38 cellular contexts compared by ENCODE assay signal in genomic region chr10:121270906-121271305, GRCh38.
"Had no signal": no experiment of that assay in that cellular context is flagged by ENCODE, and none has a peak within 500 bp of the region (broad histone marks: within the 10 kb centered on the region; RNA-seq: fewer than 3 reads in every experiment).

No MANE protein-coding gene starts in this region.

- H3K9me3 Mint-ChIP-seq: activated naive CD4-positive, alpha-beta T cell treated with anti-CD3 and anti-CD28 coated beads for 36 hours; activated naive CD8-positive, alpha-beta T cell treated with anti-CD3 and anti-CD28 coated beads for 36 hours; activated naive CD8-positive, alpha-beta T cell treated with anti-CD3 and anti-CD28 coated beads, Interleukin-2, amount 10 ng/mL, durations not matched to agents 7 days and 5 days; activated T-cell treated with anti-CD3 and anti-CD28 coated beads, Interleukin-2, amount 50 U/mL, for 24 hours; activated T-helper 1 cell treated with anti-CD3 and anti-CD28 coated beads, Interleukin-12 subunit alpha, Interleukin-12 subunit beta, Interleukin-2, Interleukin-4 antibody, amounts not matched to agents 30 ng/mL and 10 ng/mL and 1 ng/mL, durations not matched to agents 14 hours and 24 hours and 36 hours; activated T-helper 2 cell treated with anti-CD3 and anti-CD28 coated beads, Interferon-gamma antibody, Interleukin-2, Interleukin-4, amounts not matched to agents 10 μg/mL and 5 μg/mL and 100 μg/mL, durations not matched to agents 14 hours and 24 hours and 36 hours had no signal

- H3K27me3 Mint-ChIP-seq: activated naive CD4-positive, alpha-beta T cell treated with anti-CD3 and anti-CD28 coated beads, Interleukin-2, amount 10 ng/mL, durations not matched to agents 7 days and 5 days; activated naive CD4-positive, alpha-beta T cell treated with anti-CD3 and anti-CD28 coated beads, Interleukin-2, amount 50 U/mL, for 24 hours; activated naive CD8-positive, alpha-beta T cell; activated naive CD8-positive, alpha-beta T cell treated with anti-CD3 and anti-CD28 coated beads, Interleukin-2, amount 10 ng/mL, durations not matched to agents 7 days and 5 days; activated T-cell treated with anti-CD3 and anti-CD28 coated beads, Interleukin-2, amount 50 U/mL, for 24 hours had no signal

- H3K4me1 ChIP-seq: adrenal gland, ascending aorta, body of pancreas, breast epithelium had no signal

- H3K27me3 ChIP-seq: adrenal gland, ascending aorta, body of pancreas, brain microvascular endothelial cell had no signal

- H3K36me3 ChIP-seq: adrenal gland, ascending aorta, brain microvascular endothelial cell, breast epithelium, cardiac muscle cell had no signal

- ATAC-seq: activated naive CD4-positive, alpha-beta T cell treated with anti-CD3 and anti-CD28 coated beads, Interleukin-2, amount 50 U/mL, for 72 hours; activated naive CD8-positive, alpha-beta T cell treated with anti-CD3 and anti-CD28 coated beads, Interleukin-2, amount 50 U/mL, for 24 hours; activated T-cell treated with anti-CD3 and anti-CD28 coated beads, Interleukin-2, amount 50 U/mL, for 4 hours; activated T-cell treated with anti-CD3 and anti-CD28 coated beads, Interleukin-2, amount 50 U/mL, for 72 hours; activated T-helper 17 cell treated with anti-CD3 and anti-CD28 coated beads, Interleukin-2, amount 50 U/mL, for 72 hours; body of pancreas had no signal

- H3K36me3 Mint-ChIP-seq: activated naive CD4-positive, alpha-beta T cell treated with anti-CD3 and anti-CD28 coated beads, Interleukin-2, amount 10 ng/mL, durations not matched to agents 7 days and 5 days; activated naive CD4-positive, alpha-beta T cell treated with anti-CD3 and anti-CD28 coated beads, Interleukin-2, amount 50 U/mL, for 24 hours; activated naive CD8-positive, alpha-beta T cell; activated naive CD8-positive, alpha-beta T cell treated with anti-CD3 and anti-CD28 coated beads for 36 hours; activated naive CD8-positive, alpha-beta T cell treated with anti-CD3 and anti-CD28 coated beads, Interleukin-2, amount 10 ng/mL, durations not matched to agents 7 days and 5 days; brain had no signal

- H3K4me3 Mint-ChIP-seq: activated naive CD4-positive, alpha-beta T cell treated with anti-CD3 and anti-CD28 coated beads for 36 hours; activated naive CD4-positive, alpha-beta T cell treated with anti-CD3 and anti-CD28 coated beads, Interleukin-2, amount 10 ng/mL, durations not matched to agents 7 days and 5 days; activated naive CD4-positive, alpha-beta T cell treated with anti-CD3 and anti-CD28 coated beads, Interleukin-2, amount 50 U/mL, for 24 hours; activated naive CD8-positive, alpha-beta T cell; activated naive CD8-positive, alpha-beta T cell treated with anti-CD3 and anti-CD28 coated beads for 36 hours; activated naive CD8-positive, alpha-beta T cell treated with anti-CD3 and anti-CD28 coated beads, Interleukin-2, amount 10 ng/mL, durations not matched to agents 7 days and 5 days; activated naive CD8-positive, alpha-beta T cell treated with anti-CD3 and anti-CD28 coated beads, Interleukin-2, amount 50 U/mL, for 24 hours; activated T-cell treated with anti-CD3 and anti-CD28 coated beads, Interleukin-2, amount 50 U/mL, for 24 hours; activated T-cell treated with anti-CD3 and anti-CD28 coated beads, Interleukin-2, amount 50 U/mL, for 4 hours; activated T-cell treated with anti-CD3 and anti-CD28 coated beads, Interleukin-2, amount 50 U/mL, for 72 hours; activated T-helper 1 cell treated with anti-CD3 and anti-CD28 coated beads, Interleukin-12 subunit alpha, Interleukin-12 subunit beta, Interleukin-2, Interleukin-4 antibody, amounts not matched to agents 30 ng/mL and 10 ng/mL and 1 ng/mL, durations not matched to agents 14 hours and 24 hours and 36 hours; activated T-helper 17 cell treated with anti-CD3 and anti-CD28 coated beads, Interleukin-2, amount 50 U/mL, for 72 hours; brain; central memory CD8-positive, alpha-beta T cell had no signal

- DNase-seq: activated effector memory CD4-positive, alpha-beta T cell treated with anti-CD3 and anti-CD28 coated beads, Interleukin-2, amount 50 U/mL, for 16 hours; activated effector memory CD4-positive, alpha-beta T cell treated with Interleukin-2 at 50 U/mL for 16 hours; activated gamma-delta T cell; activated gamma-delta T cell treated with Interleukin-2 at 50 U/mL for 16 hours; activated naive CD4-positive, alpha-beta T cell; activated naive CD4-positive, alpha-beta T cell treated with anti-CD3 and anti-CD28 coated beads for 36 hours; activated naive CD4-positive, alpha-beta T cell treated with anti-CD3 and anti-CD28 coated beads, Interleukin-2, amount 10 ng/mL, durations not matched to agents 7 days and 5 days; activated naive CD4-positive, alpha-beta T cell treated with anti-CD3 and anti-CD28 coated beads, Interleukin-2, amount 50 U/mL, for 16 hours; activated naive CD4-positive, alpha-beta T cell treated with Interleukin-2 at 50 U/mL for 16 hours; activated naive CD8-positive, alpha-beta T cell treated with anti-CD3 and anti-CD28 coated beads for 36 hours; activated naive CD8-positive, alpha-beta T cell treated with anti-CD3 and anti-CD28 coated beads, Interleukin-2, amount 10 ng/mL, durations not matched to agents 7 days and 5 days; activated naive CD8-positive, alpha-beta T cell treated with anti-CD3 and anti-CD28 coated beads, Interleukin-2, amount 50 U/mL, for 24 hours; activated T-cell treated with anti-CD3 and anti-CD28 coated beads, Interleukin-2, amount 50 U/mL, for 1 hour; activated T-cell treated with anti-CD3 and anti-CD28 coated beads, Interleukin-2, amount 50 U/mL, for 24 hours; activated T-cell treated with anti-CD3 and anti-CD28 coated beads, Interleukin-2, amount 50 U/mL, for 4 hours; activated T-cell treated with anti-CD3 and anti-CD28 coated beads, Interleukin-2, amount 50 U/mL, for 48 hours; activated T-cell treated with anti-CD3 and anti-CD28 coated beads, Interleukin-2, amount 50 U/mL, for 72 hours; adrenal gland; amniotic stem cell; amygdala; anterior cingulate cortex; aorta; body of pancreas; brain microvascular endothelial cell; central memory CD4-positive, alpha-beta T cell; cerebellar nuclear complex had no signal

- H3K27ac ChIP-seq: adrenal gland, ascending aorta, body of pancreas, brain microvascular endothelial cell, breast epithelium, cardiac muscle cell had no signal

- H3K9me3 ChIP-seq: adrenal gland, ascending aorta, body of pancreas, breast epithelium had no signal

- FAIRE-seq: astrocyte had no signal

- H3K4me3 ChIP-seq: adrenal gland, ascending aorta, body of pancreas, breast epithelium, cardiac muscle cell had no signal

- H3K27ac Mint-ChIP-seq: activated naive CD4-positive, alpha-beta T cell treated with anti-CD3 and anti-CD28 coated beads for 36 hours; activated naive CD4-positive, alpha-beta T cell treated with anti-CD3 and anti-CD28 coated beads, Interleukin-2, amount 10 ng/mL, durations not matched to agents 7 days and 5 days; activated naive CD4-positive, alpha-beta T cell treated with anti-CD3 and anti-CD28 coated beads, Interleukin-2, amount 50 U/mL, for 24 hours; activated naive CD4-positive, alpha-beta T cell treated with anti-CD3 and anti-CD28 coated beads, Interleukin-2, amount 50 U/mL, for 72 hours; activated naive CD8-positive, alpha-beta T cell; activated naive CD8-positive, alpha-beta T cell treated with anti-CD3 and anti-CD28 coated beads for 36 hours; activated naive CD8-positive, alpha-beta T cell treated with anti-CD3 and anti-CD28 coated beads, Interleukin-2, amount 10 ng/mL, durations not matched to agents 7 days and 5 days; activated naive CD8-positive, alpha-beta T cell treated with anti-CD3 and anti-CD28 coated beads, Interleukin-2, amount 50 U/mL, for 24 hours; activated T-cell treated with anti-CD3 and anti-CD28 coated beads, Interleukin-2, amount 50 U/mL, for 24 hours; activated T-cell treated with anti-CD3 and anti-CD28 coated beads, Interleukin-2, amount 50 U/mL, for 72 hours; activated T-helper 1 cell treated with anti-CD3 and anti-CD28 coated beads, Interleukin-12 subunit alpha, Interleukin-12 subunit beta, Interleukin-2, Interleukin-4 antibody, amounts not matched to agents 30 ng/mL and 10 ng/mL and 1 ng/mL, durations not matched to agents 14 hours and 24 hours and 36 hours; activated T-helper 17 cell treated with anti-CD3 and anti-CD28 coated beads, Interleukin-2, amount 50 U/mL, for 72 hours; activated T-helper 2 cell treated with anti-CD3 and anti-CD28 coated beads, Interferon-gamma antibody, Interleukin-2, Interleukin-4, amounts not matched to agents 10 μg/mL and 5 μg/mL and 100 μg/mL, durations not matched to agents 14 hours and 24 hours and 36 hours; brain had no signal

- H3K4me1 Mint-ChIP-seq: activated naive CD4-positive, alpha-beta T cell treated with anti-CD3 and anti-CD28 coated beads, Interleukin-2, amount 10 ng/mL, durations not matched to agents 7 days and 5 days; activated naive CD4-positive, alpha-beta T cell treated with anti-CD3 and anti-CD28 coated beads, Interleukin-2, amount 50 U/mL, for 24 hours; activated naive CD8-positive, alpha-beta T cell treated with anti-CD3 and anti-CD28 coated beads for 36 hours; activated naive CD8-positive, alpha-beta T cell treated with anti-CD3 and anti-CD28 coated beads, Interleukin-2, amount 10 ng/mL, durations not matched to agents 7 days and 5 days; activated naive CD8-positive, alpha-beta T cell treated with anti-CD3 and anti-CD28 coated beads, Interleukin-2, amount 50 U/mL, for 24 hours; activated T-helper 17 cell treated with anti-CD3 and anti-CD28 coated beads, Interleukin-2, amount 50 U/mL, for 72 hours; brain; central memory CD8-positive, alpha-beta T cell had no signal
